In the genomic region with DNA sequence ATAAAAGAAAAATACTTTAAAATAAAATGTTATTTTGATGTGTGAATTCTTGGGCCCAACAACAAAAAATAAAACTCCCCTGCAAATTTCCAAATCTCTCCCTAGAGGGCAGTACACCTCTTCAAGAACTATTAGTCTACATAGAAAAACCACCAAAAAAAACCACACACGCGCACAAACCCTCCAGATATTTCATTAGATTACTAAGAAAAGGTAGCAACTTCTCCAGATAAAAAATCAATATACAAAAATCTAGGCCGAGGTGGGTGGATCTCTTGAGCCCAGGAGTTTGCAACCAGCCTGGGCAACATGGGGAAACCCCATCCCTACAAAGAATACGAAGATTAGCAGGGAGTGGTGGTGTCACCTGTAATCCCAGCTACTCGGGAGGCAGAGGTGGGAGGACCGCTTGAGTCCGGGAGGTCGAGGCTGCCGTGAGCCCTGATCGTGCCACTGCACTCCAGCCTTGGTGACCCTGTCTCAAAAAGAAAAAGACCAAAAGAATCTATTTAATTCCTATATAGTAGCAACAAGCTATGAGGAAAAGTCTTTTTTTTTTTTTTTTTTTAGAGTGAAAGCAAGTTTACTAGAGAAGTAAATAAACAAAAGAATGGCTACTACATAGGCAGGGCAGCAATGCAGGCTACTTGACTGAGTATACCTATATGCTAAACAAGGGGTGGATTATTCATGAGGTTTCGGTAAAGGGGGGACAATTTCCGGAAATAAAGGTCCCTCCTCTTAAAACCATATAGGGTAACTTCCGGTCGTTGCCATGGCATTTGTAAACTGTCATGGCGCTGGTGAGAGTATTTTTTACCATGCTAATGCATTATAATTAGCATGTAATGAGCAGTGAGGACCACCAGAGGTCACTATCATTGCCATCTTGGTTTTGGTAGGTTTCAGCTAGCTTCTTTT, we compare ENCODE assay signal across 8 cellular contexts. TPM values are rescaled to one million over a fixed set of nuclear protein-coding genes. Genes with fewer than 3 reads are reported as not detected.
DNase-seq lines count a peak whose midpoint lies in the region; ATAC-seq and TF ChIP-seq lines count a peak whose summit lies in the region.

No MANE protein-coding gene starts in this region.

- H3K4me3 ChIP-seq in GM12865 (ENCODE audit: low read depth, low read length) (peak overlapping the region; percentile 49), SU-DHL-6 (ENCODE audit: insufficient read depth, low read length, poor library complexity, severe bottlenecking) (peak overlapping the region; percentile 54), right atrium auricular region (peak overlapping the region; percentile 6 to 37)

- H3K9ac ChIP-seq in SU-DHL-6 (ENCODE audit: low read length) = peak overlapping the region; percentile 35

- TF ChIP-seq CTCF in GM12865 (IDR thresholded peaks at IDR 0.05; ENCODE audit: insufficient read depth, low read depth, low read length, missing control alignments) (peak; percentile 57), SU-DHL-6 (IDR thresholded peaks at IDR 0.05; ENCODE audit: insufficient read depth, low read length, poor library complexity, severe bottlenecking) (peak; percentile 82), right atrium auricular region (IDR thresholded peaks at IDR 0.05) (peak; percentile 48 to 70)

- no peak overlapping the region for H3K27ac ChIP-seq in SU-DHL-6 (ENCODE audit: low read depth, low read length)
- H3K27ac ChIP-seq in right atrium auricular region = no peak overlapping the region

- peak; percentile 82 for ATAC-seq in HG02642 (IDR thresholded peaks at IDR 0.05; ENCODE audit: poor library complexity, unreplicated experiment)

- H3K79me2 ChIP-seq in SU-DHL-6 (ENCODE audit: insufficient read depth, low read length) = no peaks in the 10 kb centered on the region

- H3K4me1 ChIP-seq in right atrium auricular region = peaks cover 0 to 10% of the 10 kb centered on the region in 2 donors

- peak overlapping the region; percentile 68 for H3K4me2 ChIP-seq in SU-DHL-6 (ENCODE audit: low read depth, low read length, poor library complexity, severe bottlenecking)

- DNase-seq in GM12865 (ENCODE audit: low read depth) = peak; percentile 90
- DNase-seq in NCI-H128 (lab: John Stamatoyannopoulos, UW; ENCODE audit: unreplicated experiment) = peak; percentile 75
- peak in 42 of 56 donors; percentile 16 to 92 (median 58) for DNase-seq in amygdala (lab: John Stamatoyannopoulos, UW)
- peak; percentile 78 for DNase-seq in right atrium auricular region (ENCODE audit: low spot score)
- DNase-seq in pulmonary artery endothelial cell (ENCODE audit: low read depth, low spot score) = peak; percentile 57
- DNase-seq in GOT3 (lab: John Stamatoyannopoulos, UW) = no peak

- H2AFZ ChIP-seq in SU-DHL-6 (ENCODE audit: low read depth, low read length, severe bottlenecking) = peak overlapping the region; percentile 99

- H3F3A ChIP-seq in SU-DHL-6 (ENCODE audit: insufficient read depth) = peaks cover 9% of the 10 kb centered on the region

- H3K27me3 ChIP-seq in SU-DHL-6 (ENCODE audit: low read length) (no peaks in the 10 kb centered on the region), right atrium auricular region (peaks cover 0 to 3% of the 10 kb centered on the region in 2 donors)

- no peaks in the 10 kb centered on the region for H3K9me2 ChIP-seq in SU-DHL-6 (replicated peaks; ENCODE audit: insufficient read depth, low read length)

- H4K20me1 ChIP-seq in SU-DHL-6 (ENCODE audit: low read depth, low read length) = no peaks in the 10 kb centered on the region

- H3K36me3 ChIP-seq in SU-DHL-6 (ENCODE audit: low read length) (no peaks in the 10 kb centered on the region), right atrium auricular region (no peaks in the 10 kb centered on the region)

- H3K9me3 ChIP-seq in SU-DHL-6 (ENCODE audit: insufficient read depth, low read length) (no peaks in the 10 kb centered on the region), right atrium auricular region (no peaks in the 10 kb centered on the region)

RNA-seq across cellular contexts. Expression of gene B3GNT6, which starts 13.1 kb away (rescaled TPM):
- total RNA-seq in right atrium auricular region = not detected
- total RNA-seq in pulmonary artery endothelial cell = not detected in 2 replicates

RNA-seq across cellular contexts. Expression of gene CAPN5, which starts 19.5 kb away (rescaled TPM):
- total RNA-seq in right atrium auricular region (1 to 10 TPM; 2.6 to 4.0 TPM), pulmonary artery endothelial cell (7.5 and 9.5 TPM in 2 replicates)

RNA-seq across cellular contexts. Expression of gene OMP, which starts 55.4 kb away (rescaled TPM):
- not detected for total RNA-seq in right atrium auricular region
- total RNA-seq in pulmonary artery endothelial cell = 0.42 TPM in 1 of 2 replicates, not detected in the other
